10 cellular contexts compared by ENCODE assay signal in the genomic region with DNA sequence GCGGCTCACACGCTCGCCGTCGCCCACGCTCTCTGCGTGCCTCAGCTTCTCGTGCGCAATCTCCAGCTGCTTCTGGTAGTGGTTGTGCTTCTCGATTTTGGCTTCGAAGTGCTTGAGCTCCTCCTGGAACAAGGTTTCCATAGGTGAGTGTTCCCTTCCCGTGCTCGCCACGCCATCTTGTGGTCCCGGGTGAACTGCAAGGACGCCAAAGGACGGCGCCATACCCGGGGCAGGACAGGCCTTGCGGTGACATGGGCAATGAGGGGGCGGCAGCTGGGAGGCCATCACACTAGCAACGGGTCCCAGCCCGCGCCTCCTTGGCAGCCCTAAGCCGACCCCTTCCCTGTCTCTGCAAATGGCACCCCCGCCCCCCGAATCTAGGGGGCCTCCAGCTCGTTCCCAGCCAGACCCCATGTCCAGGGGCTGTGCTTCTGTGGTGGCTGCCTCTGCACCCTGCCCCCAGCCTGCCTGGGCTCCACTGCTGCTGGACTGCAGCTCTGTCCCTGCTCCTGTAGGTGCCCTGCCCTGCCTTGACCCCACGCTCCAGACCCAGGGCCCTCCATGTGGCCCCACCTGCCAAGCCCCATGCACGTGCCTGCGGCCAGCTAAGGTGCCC. TPM values are rescaled to one million over a fixed set of nuclear protein-coding genes. Genes with fewer than 3 reads are reported as not detected.
DNase-seq lines count a peak whose midpoint lies in the region; ATAC-seq and TF ChIP-seq lines count a peak whose summit lies in the region.
"Had no signal": no experiment of that assay in that cellular context is flagged by ENCODE, and none has a peak within 500 bp of the region (broad histone marks: within the 10 kb centered on the region; RNA-seq: fewer than 3 reads in every experiment).

No MANE protein-coding gene starts in this region.

- 86% methylated on average over 30 of the region's 31 CpGs for WGBS in smooth muscle cell (ENCODE audit: low lambda C conversion rate)

- no peaks in the 10 kb centered on the region for H3K9me3 Mint-ChIP-seq in activated CD4-positive, alpha-beta memory T cell treated with anti-CD3 and anti-CD28 coated beads, Interleukin-2, amount 10 ng/mL, durations not matched to agents 7 days and 5 days

- POLR2A ChIA-PET in activated CD4-positive, alpha-beta memory T cell treated with anti-CD3 and anti-CD28 coated beads, Interleukin-2, amount 10 ng/mL, durations not matched to agents 7 days and 5 days (lab: Charles Lee) = no interaction called here

- no peaks in the 10 kb centered on the region for H3K27me3 Mint-ChIP-seq in activated CD4-positive, alpha-beta memory T cell treated with anti-CD3 and anti-CD28 coated beads, Interleukin-2, amount 10 ng/mL, durations not matched to agents 7 days and 5 days

- H3K4me3 Mint-ChIP-seq in activated CD4-positive, alpha-beta memory T cell treated with anti-CD3 and anti-CD28 coated beads, Interleukin-2, amount 10 ng/mL, durations not matched to agents 7 days and 5 days = no peak overlapping the region

- H3K36me3 ChIP-seq in left ventricle myocardium inferior (peaks cover 94% of the 10 kb centered on the region), smooth muscle cell (ENCODE audit: low read depth) (no peaks in the 10 kb centered on the region)

- H4K20me1 ChIP-seq in smooth muscle cell (ENCODE audit: low read depth) = peaks cover 12% of the 10 kb centered on the region

- H3K4me3 ChIP-seq in WI38 (ENCODE audit: low read depth, low read length) (no peak overlapping the region), left ventricle myocardium inferior (no peak overlapping the region), smooth muscle cell (no peak overlapping the region)

- peak; percentile 11 for DNase-seq in activated CD8-positive, alpha-beta memory T cell treated with anti-CD3 and anti-CD28 coated beads, Interleukin-2, amount 50 U/mL, for 4 hours
- DNase-seq in activated CD8-positive, alpha-beta memory T cell treated with anti-CD3 and anti-CD28 coated beads for 24 hours = no peak
- DNase-seq in left ventricle myocardium inferior = peak; percentile 22
- DNase-seq in smooth muscle cell (lab: John Stamatoyannopoulos, UW; ENCODE audit: unreplicated experiment) = no peak
- no peak for DNase-seq in GM13976 (ENCODE audit: low spot score)
- no peak for DNase-seq in activated CD4-positive, alpha-beta memory T cell treated with anti-CD3 and anti-CD28 coated beads, Interleukin-2, amount 10 ng/mL, durations not matched to agents 7 days and 5 days
- DNase-seq: NCI-H1694 treated with DMSO at 0.1 percent for 48 hours had no signal

- H3K4me1 ChIP-seq in left ventricle myocardium inferior (peaks cover 3% of the 10 kb centered on the region), smooth muscle cell (ENCODE audit: low read depth) (no peaks in the 10 kb centered on the region)

- H3K4me2 ChIP-seq in smooth muscle cell = no peak overlapping the region

- CTCF ChIA-PET in activated CD4-positive, alpha-beta memory T cell treated with anti-CD3 and anti-CD28 coated beads, Interleukin-2, amount 10 ng/mL, durations not matched to agents 7 days and 5 days (lab: Charles Lee) = interaction anchor here (0.9 kb wide), 1 partner anchor 34 kb away, joined by 3 read pairs; no protein-coding TSS in a partner anchor

- H3K79me2 ChIP-seq in smooth muscle cell (ENCODE audit: low read depth) = no peaks in the 10 kb centered on the region

- ATAC-seq in GM21360 (IDR thresholded peaks at IDR 0.05; ENCODE audit: unreplicated experiment) = no peak

- no peak overlapping the region for H2AFZ ChIP-seq in smooth muscle cell (ENCODE audit: low read depth)

- H3F3A ChIP-seq in smooth muscle cell (ENCODE audit: low read depth) = no peaks in the 10 kb centered on the region

- no peak overlapping the region for H3K9ac ChIP-seq in smooth muscle cell (ENCODE audit: low read depth)

- in situ Hi-C loops in GM13976 (cut with MboI; ENCODE audit: low sequenced_read_pairs, unreplicated experiment) = no loop called here

- peaks cover 50% of the 10 kb centered on the region for H3K36me3 Mint-ChIP-seq in activated CD4-positive, alpha-beta memory T cell treated with anti-CD3 and anti-CD28 coated beads, Interleukin-2, amount 10 ng/mL, durations not matched to agents 7 days and 5 days (ENCODE audit: low read depth)

- H3K4me1 Mint-ChIP-seq in activated CD4-positive, alpha-beta memory T cell treated with anti-CD3 and anti-CD28 coated beads, Interleukin-2, amount 10 ng/mL, durations not matched to agents 7 days and 5 days = no peaks in the 10 kb centered on the region

- no peaks in the 10 kb centered on the region for H3K9me3 ChIP-seq in left ventricle myocardium inferior (replicated peaks)
- H3K9me3 ChIP-seq in smooth muscle cell (replicated peaks; ENCODE audit: low read depth) = no peaks in the 10 kb centered on the region

- H3K27ac Mint-ChIP-seq in activated CD4-positive, alpha-beta memory T cell treated with anti-CD3 and anti-CD28 coated beads, Interleukin-2, amount 10 ng/mL, durations not matched to agents 7 days and 5 days = no peak overlapping the region

- intact Hi-C loops in left ventricle myocardium inferior (cut with micrococcal nuclease) = no loop called here

- H3K27me3 ChIP-seq in left ventricle myocardium inferior (ENCODE audit: low read depth) (no peaks in the 10 kb centered on the region), smooth muscle cell (ENCODE audit: low read depth) (no peaks in the 10 kb centered on the region)

- TF ChIP-seq CTCF in WI38 (IDR thresholded peaks at IDR 0.05; ENCODE audit: low read depth, low read length) (0 out of 2 replicates have a peak, but pooled peaks have one; percentile 5), left ventricle myocardium inferior (IDR thresholded peaks at IDR 0.05; ENCODE audit: borderline replicate concordance) (peak; percentile 55), smooth muscle cell (IDR thresholded peaks at IDR 0.05; ENCODE audit: borderline replicate concordance, insufficient read depth, poor library complexity, severe bottlenecking) (peak; percentile 14), GM13976 (IDR thresholded peaks at IDR 0.05; ENCODE audit: borderline replicate concordance, control extremely low read depth, extremely low read depth, insufficient read depth, missing control alignments) (no peak)

- H3K27ac ChIP-seq in left ventricle myocardium inferior (replicated peaks) = peak overlapping the region; percentile 4
- no peak overlapping the region for H3K27ac ChIP-seq in smooth muscle cell (ENCODE audit: low read depth)

RNA-seq across cellular contexts. Expression of a gene that starts 17.3 kb away (rescaled TPM):
- 297 TPM for total RNA-seq in left ventricle myocardium inferior
- 82.6 and 87.0 TPM in 2 replicates for total RNA-seq in smooth muscle cell
- 277 and 293 TPM in 2 replicates for polyA plus RNA-seq in smooth muscle cell
- 10 to 100 TPM; 71.0 to 72.3 TPM for total RNA-seq in activated CD4-positive, alpha-beta memory T cell treated with anti-CD3 and anti-CD28 coated beads, Interleukin-2, amount 10 ng/mL, durations not matched to agents 7 days and 5 days

RNA-seq across cellular contexts. Expression of a gene that starts 51.8 kb away (rescaled TPM):
- total RNA-seq in left ventricle myocardium inferior (46.7 TPM), smooth muscle cell (not detected in 2 replicates)
- polyA plus RNA-seq in smooth muscle cell = 1.4 TPM in 1 of 2 replicates, not detected in the other
- not detected for total RNA-seq in activated CD4-positive, alpha-beta memory T cell treated with anti-CD3 and anti-CD28 coated beads, Interleukin-2, amount 10 ng/mL, durations not matched to agents 7 days and 5 days
- total RNA-seq: T-helper 2 cell treated with Interferon-gamma antibody and Interleukin-4, amounts not matched to agents 100 ng/mL and 5 ng/mL, for 36 hours had no signal

Comparison
In these comparisons a context has a peak if more than half of its experiments do, and no peak if none do; other contexts are left out.
1. DNase-seq: peak in activated CD8-positive, alpha-beta memory T cell treated with anti-CD3 and anti-CD28 coated beads, Interleukin-2, amount 50 U/mL, for 4 hours (single experiment) and left ventricle myocardium inferior (single experiment); none in activated CD8-positive, alpha-beta memory T cell treated with anti-CD3 and anti-CD28 coated beads for 24 hours (single experiment), smooth muscle cell (single experiment), GM13976 (single experiment) and activated CD4-positive, alpha-beta memory T cell treated with anti-CD3 and anti-CD28 coated beads, Interleukin-2, amount 10 ng/mL, durations not matched to agents 7 days and 5 days (single experiment).
2. RNA of a gene that starts 51.8 kb away (total RNA-seq): 46.7 TPM in left ventricle myocardium inferior (single experiment); not detected in smooth muscle cell and not detected in activated CD4-positive, alpha-beta memory T cell treated with anti-CD3 and anti-CD28 coated beads, Interleukin-2, amount 10 ng/mL, durations not matched to agents 7 days and 5 days; every median in the first group is over 10 times any median in the second.